ENCODE assay signal across 7 cellular contexts in genomic region chr5:134466241-134467069, GRCh38. TPM values are rescaled to one million over a fixed set of nuclear protein-coding genes. Genes with fewer than 3 reads are reported as not detected.
DNase-seq lines count a peak whose midpoint lies in the region; ATAC-seq, FAIRE-seq and TF ChIP-seq lines count a peak whose summit lies in the region.

No MANE protein-coding gene starts in this region.

- peak; percentile 81 for FAIRE-seq in GM12891 (lab: Jason Lieb, UNC)

- no peak for TF ChIP-seq CTCF in coronary artery (IDR thresholded peaks at IDR 0.05)

- DNase-seq in GM12891 (ENCODE audit: insufficient read length, low spot score) = peak; percentile 51
- DNase-seq in NCI-H2227 treated with DMSO at 0.1 percent for 48 hours (lab: John Stamatoyannopoulos, UW) = peak; percentile 4
- DNase-seq in activated CD4-positive, alpha-beta T cell treated with anti-CD3 and anti-CD28 coated beads for 4 hours = peak; percentile 26 to 29
- peak; percentile 98 for DNase-seq in coronary artery (ENCODE audit: low spot score)
- DNase-seq in kidney glomerular epithelial cell (lab: John Stamatoyannopoulos, UW) = peak; percentile 58
- DNase-seq in stimulated activated CD4-positive, alpha-beta T cell treated with anti-CD3 and anti-CD28 coated beads, Interleukin-15, amount 100 ng/mL, for 24 hours = peak; percentile 57

- H3K27ac ChIP-seq in coronary artery = peak overlapping the region; percentile 76 to 95

- peak overlapping the region; percentile 71 for H3K4me3 ChIP-seq in coronary artery

- TF ChIP-seq POLR2A in GM12891 (IDR thresholded peaks at IDR 0.05; ENCODE audit: low read depth, low read length) = no peak

- peak; percentile 28 for ATAC-seq in HG02973 (IDR thresholded peaks at IDR 0.05; ENCODE audit: unreplicated experiment)

TF ChIP-seq in GM12891, 5 proteins besides CTCF, POLR2A, EP300 and RAD21:
- TF ChIP-seq SPI1 (IDR thresholded peaks at IDR 0.05; ENCODE audit: low read depth, low read length) (0 out of 2 replicates have a peak, but pooled peaks have one; percentile 8), PAX5 (IDR thresholded peaks at IDR 0.05; ENCODE audit: insufficient read depth, low read length, severe bottlenecking) (no peak), TAF1 (IDR thresholded peaks at IDR 0.05; ENCODE audit: low read depth, low read length) (no peak)

RNA-seq across cellular contexts. Expression of gene CDKN2AIPNL, which starts 54.8 kb away (rescaled TPM):
- polyA plus RNA-seq in GM12891 (2012; ENCODE audit: low read depth, missing spikeins) = 27.0 TPM

RNA-seq across cellular contexts. Expression of gene JADE2, which starts 59.0 kb away (rescaled TPM):
- 19.6 TPM for polyA plus RNA-seq in GM12891 (2012; ENCODE audit: low read depth, missing spikeins)

Comparison
In these comparisons a context has a peak if more than half of its experiments do, and no peak if none do; other contexts are left out.
1. Peak in every context shown above with its lines: DNase-seq, ATAC-seq, H3K4me3 ChIP-seq and H3K27ac ChIP-seq.
2. DNase-seq: peak in every context shown above with its lines; median percentile 98 in coronary artery; 58 in kidney glomerular epithelial cell; 57 in stimulated activated CD4-positive, alpha-beta T cell treated with anti-CD3 and anti-CD28 coated beads, Interleukin-15, amount 100 ng/mL, for 24 hours; 51 in GM12891; 28 in activated CD4-positive, alpha-beta T cell treated with anti-CD3 and anti-CD28 coated beads for 4 hours; 4 in NCI-H2227 treated with DMSO at 0.1 percent for 48 hours.